In genomic region chr16:8822403-8822802, GRCh38 we compare ENCODE assay signal across 22 cellular contexts. TPM values are rescaled to one million over a fixed set of nuclear protein-coding genes. Genes with fewer than 3 reads are reported as not detected.
DNase-seq lines count a peak whose midpoint lies in the region; ATAC-seq and TF ChIP-seq lines count a peak whose summit lies in the region.
"Had no signal": no experiment of that assay in that cellular context is flagged by ENCODE, and none has a peak within 500 bp of the region (broad histone marks: within the 10 kb centered on the region; RNA-seq: fewer than 3 reads in every experiment).

No MANE protein-coding gene starts in this region.

- no peak overlapping the region for H4K8ac ChIP-seq in H9 (replicated peaks; ENCODE audit: insufficient read length, low read depth, low read length)

- no peak overlapping the region for H2AK5ac ChIP-seq in H9 (ENCODE audit: insufficient read length, low read length)

- no peak overlapping the region for H2BK20ac ChIP-seq in H9 (ENCODE audit: low read depth, low read length, poor library complexity, severe bottlenecking)

- no peak overlapping the region for H3K9ac ChIP-seq in H9 (ENCODE audit: extremely low read depth, insufficient read length, low read length)

- H3K27me3 ChIP-seq in H9 (ENCODE audit: insufficient read depth, low read length) = no peaks in the 10 kb centered on the region
- H3K27me3 ChIP-seq: SJSA1 had no signal

- no peaks in the 10 kb centered on the region for H3K27me3 Mint-ChIP-seq in T-helper 2 cell treated with Interferon-gamma antibody and Interleukin-4, amounts not matched to agents 5 μg/mL and 100 μg/mL, for 36 hours (ENCODE audit: low read depth)
- no peaks in the 10 kb centered on the region for H3K27me3 Mint-ChIP-seq in H9 (ENCODE audit: low read depth)
- no peaks in the 10 kb centered on the region for H3K27me3 Mint-ChIP-seq in brain

- H2AFZ ChIP-seq in H9 (ENCODE audit: low read length) = no peak overlapping the region

- no peak overlapping the region for H3K23ac ChIP-seq in H9 (ENCODE audit: insufficient read length, low read depth, low read length)

- H3K4me1 ChIP-seq in H9 (ENCODE audit: insufficient read depth, low read length) = no peaks in the 10 kb centered on the region
- H3K4me1 ChIP-seq: Caco-2, SJSA1 had no signal

- no peak overlapping the region for H3K14ac ChIP-seq in H9 (ENCODE audit: insufficient read depth, low read length)

- no peaks in the 10 kb centered on the region for H3K23me2 ChIP-seq in H9 (ENCODE audit: insufficient read length, low read depth, low read length, poor library complexity, severe bottlenecking)

- no peak overlapping the region for H3K4me3 Mint-ChIP-seq in T-helper 2 cell treated with Interferon-gamma antibody and Interleukin-4, amounts not matched to agents 5 μg/mL and 100 μg/mL, for 36 hours
- no peak overlapping the region for H3K4me3 Mint-ChIP-seq in H9
- H3K4me3 Mint-ChIP-seq in brain = no peak overlapping the region

- no CpG with 5 or more reads among the region's 3 CpGs for WGBS in H9 (ENCODE audit: extremely low coverage, insufficient read length, low lambda C conversion rate)

- H2BK15ac ChIP-seq in H9 (ENCODE audit: low read depth, low read length) = no peak overlapping the region

- H3K36me3 Mint-ChIP-seq in T-helper 2 cell treated with Interferon-gamma antibody and Interleukin-4, amounts not matched to agents 5 μg/mL and 100 μg/mL, for 36 hours (ENCODE audit: low read depth) = peaks cover 58% of the 10 kb centered on the region
- H3K36me3 Mint-ChIP-seq in H9 (ENCODE audit: insufficient read depth in 1 of 3, low read depth in 3 of 3) (peaks cover 62 to 81% (median 70%) of the 10 kb centered on the region in 3 experiments), brain (peaks cover 76% of the 10 kb centered on the region)

- no peak for TF ChIP-seq CTCF in H9 (conservative IDR thresholded peaks at IDR 0.05)
- TF ChIP-seq CTCF in brain (conservative IDR thresholded peaks at IDR 0.05) = no peak

- no peaks in the 10 kb centered on the region for H3K9me3 ChIP-seq in H9 (ENCODE audit: control insufficient read depth, low read depth, low read length)
- H3K9me3 ChIP-seq: Caco-2, SJSA1 had no signal

- no peaks in the 10 kb centered on the region for H4K20me1 ChIP-seq in H9 (ENCODE audit: control insufficient read depth, insufficient read depth, insufficient read length)

- no peak overlapping the region for H3K18ac ChIP-seq in H9 (ENCODE audit: insufficient read length, low read depth, low read length)

- no peak overlapping the region for H2BK12ac ChIP-seq in H9 (ENCODE audit: insufficient read length, low read depth, low read length)

- H3T11ph ChIP-seq in H9 (ENCODE audit: low read length) = no peak overlapping the region

- H2BK120ac ChIP-seq in H9 (ENCODE audit: low read depth, low read length, poor library complexity, severe bottlenecking) = no peak overlapping the region

- no peak overlapping the region for H3K27ac ChIP-seq in H9 (ENCODE audit: insufficient read length, low read depth, low read length)
- H3K27ac ChIP-seq: 22Rv1, SJSA1 had no signal

- H4K91ac ChIP-seq in H9 (ENCODE audit: insufficient read length, low read depth, low read length) = no peak overlapping the region

- no peak overlapping the region for H2BK5ac ChIP-seq in H9 (ENCODE audit: insufficient read length, low read length)

- no peak overlapping the region for H3K56ac ChIP-seq in H9 (ENCODE audit: insufficient read length, low read depth, low read length)

- no peak for DNase-seq in T-helper 2 cell treated with Interferon-gamma antibody and Interleukin-4, amounts not matched to agents 5 μg/mL and 100 μg/mL, for 36 hours (ENCODE audit: low spot score)
- no peak for DNase-seq in T-helper 2 cell
- DNase-seq in H9 = no peak
- DNase-seq in renal cortical epithelial cell (ENCODE audit: low read depth) = peak; percentile 23
- no peak for DNase-seq in cerebellar cortex (ENCODE audit: low spot score)
- DNase-seq in NCI-H2029 (lab: John Stamatoyannopoulos, UW) = no peak
- DNase-seq: Caco-2, GF-D8, H7, IMR-90, Karpas-422, MM.1S, NCI-H1092, NCI-H1436 treated with DMSO at 0.1 percent for 48 hours, NCI-H2029 treated with DMSO at 0.1 percent for 48 hours, NCI-H2171, NCI-H526 had no signal

- no peak overlapping the region for H3K4me2 ChIP-seq in H9 (ENCODE audit: insufficient read depth, insufficient read length, low read length)

- H3K79me1 ChIP-seq in H9 (ENCODE audit: insufficient read depth, low read depth, low read length, poor library complexity, severe bottlenecking) = no peaks in the 10 kb centered on the region

- peak overlapping the region; percentile 29 for H3K27ac Mint-ChIP-seq in T-helper 2 cell treated with Interferon-gamma antibody and Interleukin-4, amounts not matched to agents 5 μg/mL and 100 μg/mL, for 36 hours
- H3K27ac Mint-ChIP-seq in H9 (peak overlapping the region; percentile 16 to 61 (median 30); a peak in 3 of 7 replicates), brain (peak overlapping the region in 3 of 5 experiments; percentile 10 to 29 (median 14))

- no peaks in the 10 kb centered on the region for H3K9me3 Mint-ChIP-seq in T-helper 2 cell treated with Interferon-gamma antibody and Interleukin-4, amounts not matched to agents 5 μg/mL and 100 μg/mL, for 36 hours
- H3K9me3 Mint-ChIP-seq in H9 = no peaks in the 10 kb centered on the region
- no peaks in the 10 kb centered on the region for H3K9me3 Mint-ChIP-seq in brain

- peaks cover 21% of the 10 kb centered on the region for H3K4me1 Mint-ChIP-seq in T-helper 2 cell treated with Interferon-gamma antibody and Interleukin-4, amounts not matched to agents 5 μg/mL and 100 μg/mL, for 36 hours (ENCODE audit: low read depth)
- H3K4me1 Mint-ChIP-seq in H9 = peaks cover 15 to 21% of the 10 kb centered on the region in 2 experiments
- peaks cover 8% of the 10 kb centered on the region for H3K4me1 Mint-ChIP-seq in brain

- H3K4ac ChIP-seq in H9 (ENCODE audit: low read depth, low read length) = no peak overlapping the region

- no peak overlapping the region for H4K5ac ChIP-seq in H9 (ENCODE audit: insufficient read length, low read depth, low read length)

- no peak for ATAC-seq in HG03025 (IDR thresholded peaks at IDR 0.05; ENCODE audit: low FRiP score, unreplicated experiment)

- no peaks in the 10 kb centered on the region for H3K79me2 ChIP-seq in H9 (ENCODE audit: insufficient read depth, low read length)

RNA-seq across cellular contexts. Expression of gene PMM2, which starts 24.8 kb away (rescaled TPM):
- 79.3 and 82.7 TPM in 2 replicates for total RNA-seq in H9 (2021)
- polyA plus RNA-seq in brain (ENCODE audit: insufficient read depth, low read depth, low replicate concordance) = 4.8 TPM
- total RNA-seq in renal cortical epithelial cell = 23.6 and 41.1 TPM in 2 replicates

RNA-seq across cellular contexts. Expression of gene TMEM186, which starts 25.0 kb away (rescaled TPM):
- total RNA-seq in H9 (2021) (8.6 and 9.6 TPM in 2 replicates), renal cortical epithelial cell (4.2 and 9.5 TPM in 2 replicates)
- polyA plus RNA-seq in brain (ENCODE audit: insufficient read depth, low read depth, low replicate concordance) = 12.4 TPM

RNA-seq across cellular contexts. Expression of gene CARHSP1, which starts 46.4 kb away (rescaled TPM):
- total RNA-seq in H9 (2021) = 194 and 195 TPM in 2 replicates
- 407 TPM for polyA plus RNA-seq in brain (ENCODE audit: insufficient read depth, low read depth, low replicate concordance)
- 125 and 303 TPM in 2 replicates for total RNA-seq in renal cortical epithelial cell

RNA-seq across cellular contexts. Expression of gene LITAFD, which starts 59.7 kb away (rescaled TPM):
- total RNA-seq in H9 (2021) = not detected in 2 replicates
- polyA plus RNA-seq in brain (ENCODE audit: insufficient read depth, low read depth, low replicate concordance) = not detected
- not detected in 2 replicates for total RNA-seq in renal cortical epithelial cell
- total RNA-seq: Caco-2, H7, IMR-90, SJSA1 had no signal
- polyA plus RNA-seq: AG04450, IMR-90 had no signal
